8 cellular contexts compared by ENCODE assay signal in genomic region chr1:168178638-168179410, GRCh38. TPM values are rescaled to one million over a fixed set of nuclear protein-coding genes. Genes with fewer than 3 reads are reported as not detected.
DNase-seq lines count a peak whose midpoint lies in the region; ATAC-seq and TF ChIP-seq lines count a peak whose summit lies in the region.

TSS of gene TIPRL (plus strand) at chr1:168178962. CDS start at chr1:168179078, 116 bp downstream.

- H3K9me3 Mint-ChIP-seq in activated naive CD8-positive, alpha-beta T cell treated with anti-CD3 and anti-CD28 coated beads for 36 hours = no peaks in the 10 kb centered on the region
- peaks cover 2% of the 10 kb centered on the region for H3K9me3 Mint-ChIP-seq in glutamatergic neuron (ENCODE audit: unreplicated experiment)

- H3K9me3 ChIP-seq in osteoblast (ENCODE audit: low read depth, low read length) (no peaks in the 10 kb centered on the region), thymus (ENCODE audit: control insufficient read depth) (no peaks in the 10 kb centered on the region)

- peaks cover 1% of the 10 kb centered on the region for H3K36me3 ChIP-seq in osteoblast (ENCODE audit: insufficient read depth, low read length)
- peaks cover 3% of the 10 kb centered on the region for H3K36me3 ChIP-seq in thymus (ENCODE audit: control insufficient read depth, insufficient read depth)

- H3K4me3 ChIP-seq in osteoblast (ENCODE audit: insufficient read depth, low read length) = peak within 1 kb of the TSS; percentile 90
- peak within 1 kb of the TSS; percentile 68 for H3K4me3 ChIP-seq in thymus (ENCODE audit: low read length)

- H3K27ac ChIP-seq in osteoblast (ENCODE audit: low read depth, low read length) (peak within 1 kb of the TSS; percentile 90), thymus (ENCODE audit: low read depth) (peak within 1 kb of the TSS; percentile 93)

- peak within 1 kb of the TSS; percentile 93 for H3K4me2 ChIP-seq in osteoblast (ENCODE audit: insufficient read depth, low read length)

- H3K36me3 Mint-ChIP-seq in activated naive CD8-positive, alpha-beta T cell treated with anti-CD3 and anti-CD28 coated beads for 36 hours = peaks cover 1% of the 10 kb centered on the region
- H3K36me3 Mint-ChIP-seq in glutamatergic neuron (ENCODE audit: unreplicated experiment) = no peaks in the 10 kb centered on the region

- DNase-seq in NCI-H1092 (lab: John Stamatoyannopoulos, UW) (peak; percentile 97), glutamatergic neuron (peak; percentile 97), osteoblast (ENCODE audit: insufficient read length, low spot score, missing footprints) (peak; percentile 90)
- peak; percentile 96 for DNase-seq in activated naive CD8-positive, alpha-beta T cell treated with anti-CD3 and anti-CD28 coated beads for 36 hours

- no peaks in the 10 kb centered on the region for H3K27me3 ChIP-seq in osteoblast (ENCODE audit: insufficient read depth, low read length)
- no peaks in the 10 kb centered on the region for H3K27me3 ChIP-seq in thymus (ENCODE audit: control insufficient read depth, insufficient read depth)

- H3K4me3 Mint-ChIP-seq in activated naive CD8-positive, alpha-beta T cell treated with anti-CD3 and anti-CD28 coated beads for 36 hours = no peak within 1 kb of the TSS
- H3K4me3 Mint-ChIP-seq in glutamatergic neuron (ENCODE audit: unreplicated experiment) = no peak within 1 kb of the TSS

- H4K20me1 ChIP-seq in osteoblast (ENCODE audit: insufficient read depth, low read length) = peaks cover 4% of the 10 kb centered on the region

- H3K4me1 ChIP-seq in osteoblast (ENCODE audit: insufficient read depth, low read length) (peaks cover 5% of the 10 kb centered on the region), thymus (ENCODE audit: control insufficient read depth, insufficient read depth, low read length) (peaks cover 4% of the 10 kb centered on the region)

- TF ChIP-seq CTCF in glutamatergic neuron (IDR thresholded peaks at IDR 0.05; ENCODE audit: partially characterized antibody, unreplicated experiment) = peak; percentile 93
- TF ChIP-seq CTCF in osteoblast (IDR thresholded peaks at IDR 0.05; ENCODE audit: extremely low read depth, low read depth, low read length) = peak; percentile 43

- peaks cover 37% of the 10 kb centered on the region for H3K79me2 ChIP-seq in osteoblast (ENCODE audit: insufficient read depth, low read length)

- peak; percentile 59 for TF ChIP-seq POLR2A in GM10847 (IDR thresholded peaks at IDR 0.05; ENCODE audit: extremely low read depth, insufficient read length)

- peak; percentile 86 for ATAC-seq in HG02610 (IDR thresholded peaks at IDR 0.05; ENCODE audit: unreplicated experiment)
- ATAC-seq in SK-N-SH treated with all-trans-retinoic acid at 6 μM for 48 hours = peak; percentile 96

- no peak within 1 kb of the TSS for H3K27ac Mint-ChIP-seq in activated naive CD8-positive, alpha-beta T cell treated with anti-CD3 and anti-CD28 coated beads for 36 hours
- no peak within 1 kb of the TSS for H3K27ac Mint-ChIP-seq in glutamatergic neuron (ENCODE audit: unreplicated experiment)

- under 1% methylated on average over 56 of the region's 56 CpGs for WGBS in thymus

- peaks cover 3% of the 10 kb centered on the region for H3K27me3 Mint-ChIP-seq in activated naive CD8-positive, alpha-beta T cell treated with anti-CD3 and anti-CD28 coated beads for 36 hours
- peaks cover 1% of the 10 kb centered on the region for H3K27me3 Mint-ChIP-seq in glutamatergic neuron (ENCODE audit: unreplicated experiment)

- H3K4me1 Mint-ChIP-seq in activated naive CD8-positive, alpha-beta T cell treated with anti-CD3 and anti-CD28 coated beads for 36 hours = peaks cover 11% of the 10 kb centered on the region
- no peaks in the 10 kb centered on the region for H3K4me1 Mint-ChIP-seq in glutamatergic neuron (ENCODE audit: low read depth, unreplicated experiment)

- peak within 1 kb of the TSS; percentile 91 for H2AFZ ChIP-seq in osteoblast (ENCODE audit: low read length)

TF ChIP-seq in SK-N-SH treated with all-trans-retinoic acid at 6 μM for 48 hours, 23 proteins besides CTCF, POLR2A, EP300 and RAD21 (continues in another document):
- TF ChIP-seq OSR1 (CRISPR knock-in tag; IDR thresholded peaks at IDR 0.05) = 0 out of 2 replicates have a peak, but pooled peaks have one; percentile 27
- TF ChIP-seq, protein P1, sequence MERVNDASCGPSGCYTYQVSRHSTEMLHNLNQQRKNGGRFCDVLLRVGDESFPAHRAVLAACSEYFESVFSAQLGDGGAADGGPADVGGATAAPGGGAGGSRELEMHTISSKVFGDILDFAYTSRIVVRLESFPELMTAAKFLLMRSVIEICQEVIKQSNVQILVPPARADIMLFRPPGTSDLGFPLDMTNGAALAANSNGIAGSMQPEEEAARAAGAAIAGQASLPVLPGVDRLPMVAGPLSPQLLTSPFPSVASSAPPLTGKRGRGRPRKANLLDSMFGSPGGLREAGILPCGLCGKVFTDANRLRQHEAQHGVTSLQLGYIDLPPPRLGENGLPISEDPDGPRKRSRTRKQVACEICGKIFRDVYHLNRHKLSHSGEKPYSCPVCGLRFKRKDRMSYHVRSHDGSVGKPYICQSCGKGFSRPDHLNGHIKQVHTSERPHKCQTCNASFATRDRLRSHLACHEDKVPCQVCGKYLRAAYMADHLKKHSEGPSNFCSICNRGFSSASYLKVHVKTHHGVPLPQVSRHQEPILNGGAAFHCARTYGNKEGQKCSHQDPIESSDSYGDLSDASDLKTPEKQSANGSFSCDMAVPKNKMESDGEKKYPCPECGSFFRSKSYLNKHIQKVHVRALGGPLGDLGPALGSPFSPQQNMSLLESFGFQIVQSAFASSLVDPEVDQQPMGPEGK (CRISPR knock-in tag; IDR thresholded peaks at IDR 0.05; ENCODE audit: borderline replicate concordance) = no peak
- no peak for TF ChIP-seq RARB (CRISPR knock-in tag; IDR thresholded peaks at IDR 0.05)
- no peak for TF ChIP-seq GLIS3 (CRISPR knock-in tag; IDR thresholded peaks at IDR 0.05)
- TF ChIP-seq, protein P2, sequence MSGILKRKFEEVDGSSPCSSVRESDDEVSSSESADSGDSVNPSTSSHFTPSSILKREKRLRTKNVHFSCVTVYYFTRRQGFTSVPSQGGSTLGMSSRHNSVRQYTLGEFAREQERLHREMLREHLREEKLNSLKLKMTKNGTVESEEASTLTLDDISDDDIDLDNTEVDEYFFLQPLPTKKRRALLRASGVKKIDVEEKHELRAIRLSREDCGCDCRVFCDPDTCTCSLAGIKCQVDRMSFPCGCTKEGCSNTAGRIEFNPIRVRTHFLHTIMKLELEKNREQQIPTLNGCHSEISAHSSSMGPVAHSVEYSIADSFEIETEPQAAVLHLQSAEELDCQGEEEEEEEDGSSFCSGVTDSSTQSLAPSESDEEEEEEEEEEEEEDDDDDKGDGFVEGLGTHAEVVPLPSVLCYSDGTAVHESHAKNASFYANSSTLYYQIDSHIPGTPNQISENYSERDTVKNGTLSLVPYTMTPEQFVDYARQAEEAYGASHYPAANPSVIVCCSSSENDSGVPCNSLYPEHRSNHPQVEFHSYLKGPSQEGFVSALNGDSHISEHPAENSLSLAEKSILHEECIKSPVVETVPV (CRISPR knock-in tag; IDR thresholded peaks at IDR 0.05) = no peak
- TF ChIP-seq ARNTL (CRISPR knock-in tag; IDR thresholded peaks at IDR 0.05; ENCODE audit: borderline replicate concordance, low read depth) = no peak; the same call in 1 of the 2 replicates
- TF ChIP-seq TOX (CRISPR knock-in tag; IDR thresholded peaks at IDR 0.05; ENCODE audit: borderline replicate concordance) = peak; percentile 50; the same call in 1 of the 2 replicates
- no peak for TF ChIP-seq ZNF70 (CRISPR knock-in tag; IDR thresholded peaks at IDR 0.05)
- TF ChIP-seq BACH2 (CRISPR knock-in tag; IDR thresholded peaks at IDR 0.05; ENCODE audit: borderline replicate concordance) = 0 out of 2 replicates have a peak, but pooled peaks have one; percentile 40
- no peak for TF ChIP-seq ZNF8 (CRISPR knock-in tag; IDR thresholded peaks at IDR 0.05)
- TF ChIP-seq ZC3H10 (CRISPR knock-in tag; IDR thresholded peaks at IDR 0.05) = no peak; the same call in 1 of the 2 replicates
- TF ChIP-seq ISL1 (CRISPR knock-in tag; IDR thresholded peaks at IDR 0.05) = no peak
- 0 out of 2 replicates have a peak, but pooled peaks have one; percentile 53 for TF ChIP-seq PPARA (CRISPR knock-in tag; IDR thresholded peaks at IDR 0.05; ENCODE audit: borderline replicate concordance)
- TF ChIP-seq TCF4 (CRISPR knock-in tag; IDR thresholded peaks at IDR 0.05; ENCODE audit: borderline replicate concordance) = no peak
- TF ChIP-seq SNAI2 (CRISPR knock-in tag; IDR thresholded peaks at IDR 0.05) = no peak
- TF ChIP-seq ESRRG (CRISPR knock-in tag; IDR thresholded peaks at IDR 0.05) = no peak
- TF ChIP-seq TSHZ2 (CRISPR knock-in tag; IDR thresholded peaks at IDR 0.05) = no peak

RNA-seq across cellular contexts. Expression of gene TIPRL, which starts in this region (rescaled TPM):
- 10 to 100 TPM; 50.9 to 51.2 TPM for total RNA-seq in activated naive CD8-positive, alpha-beta T cell treated with anti-CD3 and anti-CD28 coated beads for 36 hours
- 27.8 TPM for total RNA-seq in glutamatergic neuron (ENCODE audit: unreplicated experiment)
- total RNA-seq in osteoblast = 30.6 and 30.8 TPM in 2 replicates
- polyA plus RNA-seq in thymus = 29.5 TPM

Comparison
In these comparisons a context has a peak if more than half of its experiments do, and no peak if none do; other contexts are left out.
1. Peak in every context shown above with its lines: DNase-seq, ATAC-seq, H3K4me3 ChIP-seq and H3K27ac ChIP-seq.